ENCODE assay signal across 8 cellular contexts in the genomic region with DNA sequence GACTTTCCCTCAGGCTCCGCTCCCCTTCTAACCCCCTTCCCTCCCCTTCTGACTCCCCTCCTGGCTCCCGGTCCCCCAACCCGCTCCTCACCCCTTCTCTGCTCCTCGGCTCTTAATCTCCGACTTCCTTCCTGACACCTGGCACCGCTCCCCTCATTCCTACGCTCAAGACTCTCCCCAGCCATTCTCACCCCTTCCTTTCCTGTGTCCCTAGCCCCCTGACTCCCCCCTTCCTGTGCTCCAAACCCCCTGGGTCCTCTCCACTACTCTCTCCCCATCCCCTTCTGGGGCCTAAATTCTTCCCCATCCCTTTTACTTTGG. TPM values are rescaled to one million over a fixed set of nuclear protein-coding genes. Genes with fewer than 3 reads are reported as not detected.
DNase-seq lines count a peak whose midpoint lies in the region; ATAC-seq and TF ChIP-seq lines count a peak whose summit lies in the region.

No MANE protein-coding gene starts in this region.

- peaks cover 26% of the 10 kb centered on the region for H3K79me2 ChIP-seq in GM23248 (ENCODE audit: insufficient read depth)

- no peaks in the 10 kb centered on the region for H3K9me3 ChIP-seq in GM23248 (ENCODE audit: low read depth)
- H3K9me3 ChIP-seq in T-helper 17 cell (ENCODE audit: control insufficient read depth, low read length, poor library complexity, severe bottlenecking) = no peaks in the 10 kb centered on the region
- no peaks in the 10 kb centered on the region for H3K9me3 ChIP-seq in skeletal muscle tissue (ENCODE audit: control insufficient read depth in 3 of 3, low read length in 3 of 3)

- ATAC-seq in T-helper 17 cell (no peak), foreskin keratinocyte (peak; percentile 5), GM21529 (IDR thresholded peaks at IDR 0.05; ENCODE audit: unreplicated experiment) (no peak)

- H3K36me3 Mint-ChIP-seq in T-helper 17 cell (ENCODE audit: low read depth) = peaks cover 5% of the 10 kb centered on the region

- peak overlapping the region; percentile 86 for H3K4me2 ChIP-seq in GM23248 (ENCODE audit: unreplicated experiment)

- H3K27me3 ChIP-seq in GM23248 (replicated peaks; ENCODE audit: insufficient read depth) (no peaks in the 10 kb centered on the region), foreskin keratinocyte (no peaks in the 10 kb centered on the region), skeletal muscle tissue (ENCODE audit: control insufficient read depth in 3 of 3, insufficient read depth in 3 of 3, low read length in 3 of 3) (no peaks in the 10 kb centered on the region)

- no peaks in the 10 kb centered on the region for H3K9me2 ChIP-seq in GM23248 (ENCODE audit: insufficient read depth)

- DNase-seq in GM23248 (peak; percentile 30), T-helper 17 cell (no peak), foreskin keratinocyte (no peak), AG20443 (ENCODE audit: low spot score) (no peak), AG08396 (ENCODE audit: low spot score) (no peak), NCI-H1105 (lab: John Stamatoyannopoulos, UW) (no peak)

- peaks cover 3% of the 10 kb centered on the region; the same call in 1 of the 2 replicates for H3K36me3 ChIP-seq in GM23248 (ENCODE audit: low read depth)
- H3K36me3 ChIP-seq in skeletal muscle tissue (ENCODE audit: control insufficient read depth in 3 of 3, insufficient read depth in 3 of 3, low read length in 3 of 3) = peaks cover 16 to 19% (median 18%) of the 10 kb centered on the region in 3 donors

- in situ Hi-C loops in GM23248 (cut with MboI) = no loop called here

- peak overlapping the region; percentile 92 for H3K27ac Mint-ChIP-seq in T-helper 17 cell

- H4K20me1 ChIP-seq in GM23248 (ENCODE audit: insufficient read depth) = no peaks in the 10 kb centered on the region

- H2AFZ ChIP-seq in GM23248 = peak overlapping the region; percentile 86

- TF ChIP-seq CTCF in foreskin keratinocyte (conservative IDR thresholded peaks at IDR 0.05) = no peak

- H3K4me3 ChIP-seq in GM23248 = peak overlapping the region; percentile 78
- H3K4me3 ChIP-seq in skeletal muscle tissue (ENCODE audit: low read length in 3 of 3) = peak overlapping the region; percentile 78 to 91 (median 83)

- H3K4me1 Mint-ChIP-seq in T-helper 17 cell = peaks cover 14% of the 10 kb centered on the region

- H3K4me3 Mint-ChIP-seq in T-helper 17 cell = peak overlapping the region; percentile 98

- H3K27ac ChIP-seq in GM23248 (peak overlapping the region; percentile 13; the same call in 1 of the 2 replicates), foreskin keratinocyte (peak overlapping the region; percentile 53), skeletal muscle tissue (ENCODE audit: low read depth, low read length) (peak overlapping the region; percentile 77)

- WGBS in GM23248 (ENCODE audit: low coverage in 1 of 2, low lambda C conversion rate in 2 of 2, missing lambda C conversion rate in 2 of 2), 2 experiments = 0% methylated on average over 7 of the region's 7 CpGs; no CpG with 5 or more reads in 1 of the 2 experiments

- no peaks in the 10 kb centered on the region for H3K27me3 Mint-ChIP-seq in T-helper 17 cell

- H3K4me1 ChIP-seq in GM23248 (ENCODE audit: insufficient read depth) (no peaks in the 10 kb centered on the region), foreskin keratinocyte (no peaks in the 10 kb centered on the region), skeletal muscle tissue (ENCODE audit: control insufficient read depth in 3 of 3, insufficient read depth in 3 of 3, low read length in 3 of 3) (peaks cover 10 to 17% (median 16%) of the 10 kb centered on the region in 3 donors)

- H3K9ac ChIP-seq in GM23248 (peak overlapping the region; percentile 83), skeletal muscle tissue (ENCODE audit: low read depth in 1 of 3, low read length in 3 of 3) (peak overlapping the region; percentile 80 to 85 (median 85))

- no peaks in the 10 kb centered on the region for H3F3A ChIP-seq in GM23248 (ENCODE audit: insufficient read depth)

RNA-seq across cellular contexts. Expression of a gene that starts 0.7 kb away (rescaled TPM):
- total RNA-seq in GM23248 (2014; rRNA removed; shearing (Covaris generic)) = 87.1 and 99.8 TPM in 2 replicates
- polyA plus RNA-seq in GM23248 (2016; fragmentation: Nextera tagmentation; extraction: Ambion mirVana) (96.0 and 101 TPM in 2 replicates), foreskin keratinocyte (119 and 125 TPM in 2 replicates)
- total RNA-seq in T-helper 17 cell (10 to 100 TPM; 75.9 to 82.7 TPM), foreskin keratinocyte (82.0 and 82.7 TPM in 2 replicates), skeletal muscle tissue (29.7 TPM)

RNA-seq across cellular contexts. Expression of a gene that starts 10.6 kb away (rescaled TPM):
- 20.2 and 48.5 TPM in 2 replicates for total RNA-seq in GM23248 (2014; rRNA removed; shearing (Covaris generic))
- 72.4 and 79.8 TPM in 2 replicates for polyA plus RNA-seq in GM23248 (2016; fragmentation: Nextera tagmentation; extraction: Ambion mirVana)
- total RNA-seq in T-helper 17 cell = 10 to 100 TPM; 44.1 to 47.6 TPM
- 28.8 and 30.2 TPM in 2 replicates for total RNA-seq in foreskin keratinocyte
- polyA plus RNA-seq in foreskin keratinocyte = 49.3 and 54.0 TPM in 2 replicates
- total RNA-seq in skeletal muscle tissue = 75.2 TPM

RNA-seq across cellular contexts. Expression of a gene that starts 13.7 kb away (rescaled TPM):
- total RNA-seq in GM23248 (2014; rRNA removed; shearing (Covaris generic)) = 0.22 and 0.89 TPM in 2 replicates
- polyA plus RNA-seq in GM23248 (2016; fragmentation: Nextera tagmentation; extraction: Ambion mirVana) (0.72 and 0.75 TPM in 2 replicates), foreskin keratinocyte (1.0 and 1.2 TPM in 2 replicates)
- total RNA-seq in T-helper 17 cell (1 to 10 TPM; 1.3 to 1.5 TPM), foreskin keratinocyte (1.1 and 1.2 TPM in 2 replicates), skeletal muscle tissue (1.0 TPM)

RNA-seq across cellular contexts. Expression of a gene that starts 28.6 kb away (rescaled TPM):
- 0.22 and 1.0 TPM in 2 replicates for total RNA-seq in GM23248 (2014; rRNA removed; shearing (Covaris generic))
- 0.16 TPM in 1 of 2 replicates, not detected in the other for polyA plus RNA-seq in GM23248 (2016; fragmentation: Nextera tagmentation; extraction: Ambion mirVana)
- 1 to 10 TPM in 1 of 2 donors, under 1 TPM in 1; 0.99 to 1.5 TPM for total RNA-seq in T-helper 17 cell
- not detected in 2 replicates for total RNA-seq in foreskin keratinocyte
- polyA plus RNA-seq in foreskin keratinocyte = 0.06 TPM in 1 of 2 replicates, not detected in the other
- 0.52 TPM for total RNA-seq in skeletal muscle tissue

RNA-seq across cellular contexts. Expression of a gene that starts 31.0 kb away (rescaled TPM):
- total RNA-seq in GM23248 (2014; rRNA removed; shearing (Covaris generic)) = 43.3 and 48.7 TPM in 2 replicates
- 41.2 and 44.0 TPM in 2 replicates for polyA plus RNA-seq in GM23248 (2016; fragmentation: Nextera tagmentation; extraction: Ambion mirVana)
- 10 to 100 TPM; 67.2 to 68.7 TPM for total RNA-seq in T-helper 17 cell
- total RNA-seq in foreskin keratinocyte = 69.3 and 73.8 TPM in 2 replicates
- 67.7 and 69.1 TPM in 2 replicates for polyA plus RNA-seq in foreskin keratinocyte
- 36.5 TPM for total RNA-seq in skeletal muscle tissue

Comparison
In these comparisons a context has a peak if more than half of its experiments do, and no peak if none do; other contexts are left out.
1. H3K27ac ChIP-seq: peak in every context shown above with its lines; median percentile 77 in skeletal muscle tissue; 53 in foreskin keratinocyte; 13 in GM23248.